Comparison of ENCODE assay signal across 14 cellular contexts in the genomic region with DNA sequence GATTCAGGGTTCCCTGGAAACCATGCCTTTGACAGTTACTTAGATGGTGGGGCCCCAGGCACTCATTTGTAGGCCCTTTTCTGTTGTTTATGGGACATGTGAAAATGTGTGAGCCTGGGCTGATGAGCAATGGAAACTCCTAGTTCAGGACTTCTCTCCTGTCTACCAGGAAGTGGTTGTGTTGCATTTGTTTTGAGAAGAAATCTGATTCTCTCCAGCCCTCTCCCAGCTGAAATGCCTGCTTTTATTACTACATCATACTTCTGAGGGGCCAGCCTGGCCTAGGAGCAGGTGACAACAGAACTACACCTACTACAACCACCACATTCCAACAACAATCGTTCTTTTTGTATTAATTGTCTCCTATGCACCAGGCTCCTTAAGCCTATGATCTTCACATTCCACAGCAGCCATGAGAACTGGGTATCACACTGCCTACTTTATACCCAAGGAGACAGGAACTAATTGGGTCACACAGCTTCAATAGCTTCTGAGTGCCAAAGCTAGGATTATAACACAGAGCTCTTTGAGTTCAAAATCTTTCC.
"Had no signal": no experiment of that assay in that cellular context is flagged by ENCODE, and none has a peak within 500 bp of the region (broad histone marks: within the 10 kb centered on the region; RNA-seq: fewer than 3 reads in every experiment).

No MANE protein-coding gene starts in this region.

- DNase-seq: cortex of kidney; dorsolateral prefrontal cortex; effector CD8-positive, alpha-beta T cell; heart right ventricle; hypothalamus; islet precursor cell; mesendoderm; naive B cell; right cardiac atrium; small intestine; stimulated activated CD4-positive, alpha-beta T cell treated with anti-CD3 and anti-CD28 coated beads, Interleukin-2, amount 100 ng/mL, for 48 hours; stimulated activated naive CD4-positive, alpha-beta T cell treated with Interleukin-2 at 50 U/mL for 16 hours; trophoblast cell had no signal

- H3K36me3 ChIP-seq: heart right ventricle, neutrophil had no signal

- H3K4me3 ChIP-seq: dorsolateral prefrontal cortex, heart right ventricle had no signal

- H3K27me3 ChIP-seq: heart right ventricle, neutrophil had no signal

- H3K27ac ChIP-seq: dorsolateral prefrontal cortex, neutrophil had no signal

- H3K9me3 ChIP-seq: heart right ventricle, neutrophil had no signal
